Comparison of ENCODE assay signal across 8 cellular contexts in genomic region chr6:32244946-32245398, GRCh38. TPM values are rescaled to one million over a fixed set of nuclear protein-coding genes. Genes with fewer than 3 reads are reported as not detected.
DNase-seq lines count a peak whose midpoint lies in the region; ATAC-seq and TF ChIP-seq lines count a peak whose summit lies in the region.

No MANE protein-coding gene starts in this region.

- DNase-seq in CD1c-positive myeloid dendritic cell (ENCODE audit: extremely low spot score) = peak; percentile 90
- DNase-seq in HFF-Myc (ENCODE audit: extremely low read depth, low read depth) = peak; percentile 59
- peak; percentile 80 to 91 (median 81) for DNase-seq in Peyer's patch
- peak; percentile 51 to 53 for DNase-seq in activated T-helper 1 cell treated with anti-CD3 and anti-CD28 coated beads, Interleukin-2, amount 50 U/mL, for 16 hours (ENCODE audit: low read depth in 1 of 2, low spot score in 1 of 2)
- peak; percentile 82 for DNase-seq in fibroblast of villous mesenchyme (ENCODE audit: low read depth)
- DNase-seq in stomach = peak; percentile 71

- no peak for TF ChIP-seq POLR2A in Peyer's patch (IDR thresholded peaks at IDR 0.05)
- TF ChIP-seq POLR2A in stomach (IDR thresholded peaks at IDR 0.05) = no peak

- TF ChIP-seq CTCF in HFF-Myc (IDR thresholded peaks at IDR 0.05; ENCODE audit: low read depth, low read length, missing control alignments) (peak; percentile 89), Peyer's patch (IDR thresholded peaks at IDR 0.05) (peak; percentile 85 to 94 (median 91)), fibroblast of villous mesenchyme (IDR thresholded peaks at IDR 0.05; ENCODE audit: insufficient read depth, low read depth, low read length) (peak; percentile 93), neutrophil (IDR thresholded peaks at IDR 0.05) (peak; percentile 83), stomach (IDR thresholded peaks at IDR 0.05) (peak in 5 of 7 experiments; percentile 83 to 93 (median 91))

- no peak for ATAC-seq in GM19395 (IDR thresholded peaks at IDR 0.05; ENCODE audit: unreplicated experiment)

- intact Hi-C loops in stomach (cut with DNase I; ENCODE audit: low total_unique reads) = loop anchor here (10.0 kb wide), 1 partner anchor 170 kb away; no protein-coding TSS in a partner anchor

- TF ChIP-seq EP300 in stomach (IDR thresholded peaks at IDR 0.05) = no peak

- H3K27ac ChIP-seq in Peyer's patch (peak overlapping the region; percentile 21 to 39 (median 36)), neutrophil (no peak overlapping the region), stomach (peak overlapping the region in 4 of 5 donors; percentile 55 to 68 (median 62))

- H3K9me3 ChIP-seq in Peyer's patch (no peaks in the 10 kb centered on the region), neutrophil (no peaks in the 10 kb centered on the region), stomach (no peaks in the 10 kb centered on the region)

- H3K4me1 ChIP-seq in Peyer's patch = no peaks in the 10 kb centered on the region
- H3K4me1 ChIP-seq in neutrophil (ENCODE audit: control insufficient read depth in 1 of 2, insufficient read depth in 1 of 2, low read depth in 1 of 2, low read length in 1 of 2) = peaks cover 0 to 6% of the 10 kb centered on the region in 2 experiments
- H3K4me1 ChIP-seq in stomach = peaks cover 4 to 10% (median 9%) of the 10 kb centered on the region in 4 donors

- no peaks in the 10 kb centered on the region for H3K36me3 ChIP-seq in Peyer's patch
- H3K36me3 ChIP-seq in neutrophil = no peaks in the 10 kb centered on the region
- no peaks in the 10 kb centered on the region for H3K36me3 ChIP-seq in stomach

- whole genome bisulfite sequencing in stomach, 5 donors = 0 to 1% (median 1%) methylated on average over 14 of the region's 14 CpGs

- H3K27me3 ChIP-seq in Peyer's patch (no peaks in the 10 kb centered on the region), neutrophil (peaks cover 10% of the 10 kb centered on the region), stomach (peaks cover 0 to 5% (median 4%) of the 10 kb centered on the region in 3 donors)

- no peak overlapping the region for H3K4me3 ChIP-seq in HFF-Myc (replicated peaks; ENCODE audit: low read depth, low read length)
- H3K4me3 ChIP-seq in Peyer's patch = no peak overlapping the region
- no peak overlapping the region for H3K4me3 ChIP-seq in fibroblast of villous mesenchyme (ENCODE audit: low read depth, low read length)
- H3K4me3 ChIP-seq in neutrophil (ENCODE audit: low read depth in 1 of 2, low read length in 1 of 2) = no peak overlapping the region
- H3K4me3 ChIP-seq in stomach = peak overlapping the region in 1 of 4 donors; percentile 19

RNA-seq across cellular contexts. Expression of gene NOTCH4, which starts 21.1 kb away (rescaled TPM):
- total RNA-seq in Peyer's patch (10 to 100 TPM in 2 of 4 donors, 1 to 10 TPM in 2; 1.8 to 50.3 (median 8.9) TPM), fibroblast of villous mesenchyme (1.3 and 1.6 TPM in 2 replicates), stomach (10 to 100 TPM; 11.0 to 45.5 (median 14.3) TPM)
- polyA plus RNA-seq in stomach = 10 to 100 TPM in 1 of 3 donors, 1 to 10 TPM in 2; 7.3 to 22.3 (median 8.4) TPM

RNA-seq across cellular contexts. Expression of gene GPSM3, which starts 52.5 kb away (rescaled TPM):
- total RNA-seq in Peyer's patch (10 to 100 TPM in 2 of 4 donors, 1 to 10 TPM in 2; 5.3 to 38.8 (median 10.3) TPM), fibroblast of villous mesenchyme (2.6 and 4.8 TPM in 2 replicates), stomach (10 to 100 TPM in 1 of 5 donors, 1 to 10 TPM in 1, not detected in 3; 3.1 to 41.0 TPM)
- 10 to 100 TPM in 2 of 3 donors, 1 to 10 TPM in 1; 10.0 to 25.8 (median 23.9) TPM for polyA plus RNA-seq in stomach

RNA-seq across cellular contexts. Expression of gene PBX2, which starts 55.0 kb away (rescaled TPM):
- 10 to 100 TPM; 33.3 to 74.3 (median 64.4) TPM for total RNA-seq in Peyer's patch
- total RNA-seq in fibroblast of villous mesenchyme = 29.0 and 35.4 TPM in 2 replicates
- total RNA-seq in stomach = 10 to 100 TPM; 23.5 to 50.3 (median 42.0) TPM
- 10 to 100 TPM; 26.5 to 31.4 (median 28.0) TPM for polyA plus RNA-seq in stomach
